8 cellular contexts compared by ENCODE assay signal in genomic region chr19:18364826-18365528, GRCh38. TPM values are rescaled to one million over a fixed set of nuclear protein-coding genes. Genes with fewer than 3 reads are reported as not detected.
DNase-seq lines count a peak whose midpoint lies in the region; FAIRE-seq and TF ChIP-seq lines count a peak whose summit lies in the region.

No MANE protein-coding gene starts in this region.

- WGBS in small intestine, 3 donors: 3 to 20% (median 20%) methylated on average over 15 of the region's 15 CpGs

- in situ Hi-C loops in astrocyte of the spinal cord (cut with HindIII; ENCODE audit: low sequenced_read_pairs): no loop called here

- DNase-seq in NCI-H1694 treated with DMSO at 0.1 percent for 48 hours (lab: John Stamatoyannopoulos, UW) (peak; percentile 14), NCI-H1694 (lab: John Stamatoyannopoulos, UW) (no peak), NCI-H2227 treated with DMSO at 0.1 percent for 48 hours (lab: John Stamatoyannopoulos, UW) (peak; percentile 32), astrocyte of the spinal cord (ENCODE audit: low read depth, low spot score) (peak; percentile 99), small intestine (peak; percentile 96), GM12892 (ENCODE audit: insufficient read length) (no peak), T-helper 9 cell (no peak)

- no peak for TF ChIP-seq CTCF in astrocyte of the spinal cord (IDR thresholded peaks at IDR 0.05; ENCODE audit: low read depth, low read length)

- TF ChIP-seq POLR2A in GM12892 (IDR thresholded peaks at IDR 0.05; ENCODE audit: low read depth, low read length): no peak

- H3K36me3 ChIP-seq in iPS-20b (ENCODE audit: insufficient read depth, low read depth, low read length): peaks cover 5% of the 10 kb centered on the region; the same call in 1 of the 2 replicates
- peaks cover 5 to 15% of the 10 kb centered on the region in 2 donors for H3K36me3 ChIP-seq in small intestine (ENCODE audit: control insufficient read depth in 2 of 2, insufficient read depth in 2 of 2, low read length in 2 of 2)

- H3K9ac ChIP-seq in iPS-20b (ENCODE audit: low read depth, low read length): peak overlapping the region; percentile 73

- FAIRE-seq in small intestine (lab: Jason Lieb, UNC) (no peak), GM12892 (lab: Jason Lieb, UNC) (no peak)

- H3K27me3 ChIP-seq in iPS-20b (ENCODE audit: insufficient read depth, low read length) (no peaks in the 10 kb centered on the region), small intestine (ENCODE audit: control insufficient read depth in 2 of 2, insufficient read depth in 2 of 2, low read length in 2 of 2) (no peaks in the 10 kb centered on the region)

- peaks cover 10% of the 10 kb centered on the region for H3K4me1 ChIP-seq in iPS-20b (ENCODE audit: insufficient read depth, low read length)
- H3K4me1 ChIP-seq in small intestine (ENCODE audit: control insufficient read depth in 2 of 2, insufficient read depth in 1 of 2, low read depth in 1 of 2, low read length in 1 of 2): peaks cover 0 to 4% of the 10 kb centered on the region in 2 donors

- no peaks in the 10 kb centered on the region for H3K9me3 ChIP-seq in iPS-20b (ENCODE audit: insufficient read depth, low read depth, low read length)
- H3K9me3 ChIP-seq in small intestine (ENCODE audit: control insufficient read depth, low read depth): no peaks in the 10 kb centered on the region

- peak overlapping the region; percentile 97 for H3K27ac ChIP-seq in iPS-20b (ENCODE audit: low read length)
- H3K27ac ChIP-seq in small intestine (ENCODE audit: low read depth in 1 of 2, low read length in 1 of 2): peak overlapping the region; percentile 89 to 95

- H3K4me3 ChIP-seq in astrocyte of the spinal cord (ENCODE audit: low read depth, low read length) (no peak overlapping the region), iPS-20b (ENCODE audit: low read length) (peak overlapping the region; percentile 32; the same call in 1 of the 2 replicates), small intestine (ENCODE audit: low read depth in 1 of 2, low read length in 2 of 2) (no peak overlapping the region)

RNA-seq across cellular contexts. Expression of gene GDF15, which starts 21.0 kb away (rescaled TPM):
- 10 to 100 TPM in 2 of 3 donors, 1 to 10 TPM in 1; 4.5 to 27.5 (median 12.7) TPM for polyA plus RNA-seq in small intestine
- polyA plus RNA-seq in GM12892 (2012; ENCODE audit: missing spikeins): 1.6 TPM

RNA-seq across cellular contexts. Expression of gene PGPEP1, which starts 24.6 kb away (rescaled TPM):
- polyA plus RNA-seq in small intestine: 10 to 100 TPM; 29.1 to 47.0 (median 30.3) TPM
- 16.7 TPM for polyA plus RNA-seq in GM12892 (2012; ENCODE audit: missing spikeins)

RNA-seq across cellular contexts. Expression of gene LRRC25, which starts 32.4 kb away (rescaled TPM):
- 1 to 10 TPM in 2 of 3 donors, under 1 TPM in 1; 0.89 to 5.1 (median 3.2) TPM for polyA plus RNA-seq in small intestine
- polyA plus RNA-seq in GM12892 (2012; ENCODE audit: missing spikeins): 1.1 TPM

RNA-seq across cellular contexts. Expression of gene LSM4, which starts 42.1 kb away (rescaled TPM):
- polyA plus RNA-seq in small intestine: 100 to 1,000 TPM; 166 to 269 (median 206) TPM
- 105 TPM for polyA plus RNA-seq in GM12892 (2012; ENCODE audit: missing spikeins)

RNA-seq across cellular contexts. Expression of gene SSBP4, which starts 54.2 kb away (rescaled TPM):
- polyA plus RNA-seq in small intestine: 10 to 100 TPM; 15.9 to 51.7 (median 36.7) TPM
- polyA plus RNA-seq in GM12892 (2012; ENCODE audit: missing spikeins): 24.2 TPM

Comparison
In these comparisons a context has a peak if more than half of its experiments do, and no peak if none do; other contexts are left out.
1. DNase-seq: peak in NCI-H1694 treated with DMSO at 0.1 percent for 48 hours (single experiment), NCI-H2227 treated with DMSO at 0.1 percent for 48 hours (single experiment), astrocyte of the spinal cord (single experiment) and small intestine (single experiment); none in NCI-H1694 (single experiment), GM12892 (single experiment) and T-helper 9 cell (single experiment).